15 cellular contexts compared by ENCODE assay signal in genomic region chr17:50925296-50925891, GRCh38.
"Had no signal": no experiment of that assay in that cellular context is flagged by ENCODE, and none has a peak within 500 bp of the region (broad histone marks: within the 10 kb centered on the region; RNA-seq: fewer than 3 reads in every experiment).

No MANE protein-coding gene starts in this region.

- DNase-seq: activated CD4-positive, alpha-beta T cell treated with anti-CD3 and anti-CD28 coated beads, Interleukin-2, amount 50 U/mL, for 1 hour; activated CD4-positive, CD25-positive, alpha-beta regulatory T cell treated with anti-CD3 and anti-CD28 coated beads, Interleukin-2, amount 50 U/mL, for 72 hours; activated CD8-positive, alpha-beta memory T cell treated with anti-CD3 and anti-CD28 coated beads, Interleukin-2, amount 50 U/mL, for 48 hours; activated effector memory CD4-positive, alpha-beta T cell treated with anti-CD3 and anti-CD28 coated beads, Interleukin-2, amount 50 U/mL, for 16 hours; activated naive CD4-positive, alpha-beta T cell treated with anti-CD3 and anti-CD28 coated beads, Interleukin-2, amount 50 U/mL, for 16 hours; activated T-cell treated with anti-CD3 and anti-CD28 coated beads, Interleukin-2, amount 50 U/mL, for 48 hours; aorta; head of caudate nucleus; kidney glomerular epithelial cell; left ventricle myocardium inferior; ovary; small intestine; stimulated activated CD4-positive, alpha-beta T cell treated with anti-CD3 and anti-CD28 coated beads, Interleukin-4, amount 100 ng/mL, for 1 hour; T-helper 9 cell; upper lobe of left lung had no signal
